8 cellular contexts compared by ENCODE assay signal in genomic region chr17:31549121-31549524, GRCh38.
DNase-seq lines count a peak whose midpoint lies in the region; ATAC-seq and TF ChIP-seq lines count a peak whose summit lies in the region.

No MANE protein-coding gene starts in this region.

- H4K20me1 ChIP-seq in PC-3 (ENCODE audit: low read length): no peaks in the 10 kb centered on the region

- no peaks in the 10 kb centered on the region for H3K79me2 ChIP-seq in PC-3 (ENCODE audit: low read length)

- H3K27me3 ChIP-seq in PC-3 (ENCODE audit: low read length): no peaks in the 10 kb centered on the region
- no peaks in the 10 kb centered on the region for H3K27me3 ChIP-seq in dorsolateral prefrontal cortex
- H3K27me3 ChIP-seq in mucosa of stomach (ENCODE audit: control insufficient read depth, insufficient read depth, low read length): no peaks in the 10 kb centered on the region

- POLR2A ChIA-PET in PC-3 (lab: Charles Lee; ENCODE audit: unreplicated experiment): no interaction called here

- no peaks in the 10 kb centered on the region for H3F3A ChIP-seq in PC-3 (ENCODE audit: low read length, unreplicated experiment)

- intact Hi-C loops in PC-3 (cut with micrococcal nuclease): no loop called here
- intact Hi-C loops in dorsolateral prefrontal cortex (cut with DNase I): no loop called here

- peak overlapping the region; percentile 85 for H2AFZ ChIP-seq in PC-3 (ENCODE audit: low read length)

- no peaks in the 10 kb centered on the region for H3K9me3 ChIP-seq in PC-3 (ENCODE audit: low read length)
- no peaks in the 10 kb centered on the region for H3K9me3 ChIP-seq in mucosa of stomach (ENCODE audit: control insufficient read depth, low read length)

- H3K27ac ChIP-seq in PC-3 (ENCODE audit: low read length) (peak overlapping the region; percentile 20; the same call in 1 of the 2 replicates), dorsolateral prefrontal cortex (peak overlapping the region; percentile 69 to 98 (median 90))

- H3K4me1 ChIP-seq in PC-3 (ENCODE audit: insufficient read depth, low read length) (peaks cover 3% of the 10 kb centered on the region; the same call in 1 of the 2 replicates), mucosa of stomach (ENCODE audit: control insufficient read depth, insufficient read depth, low read length) (peaks cover 6% of the 10 kb centered on the region)

- no peaks in the 10 kb centered on the region for H3K9me2 ChIP-seq in PC-3 (replicated peaks; ENCODE audit: low read length)

- peak overlapping the region; percentile 78 for H3K9ac ChIP-seq in PC-3 (ENCODE audit: low read length)
- H3K9ac ChIP-seq in mucosa of stomach (ENCODE audit: low read length): peak overlapping the region; percentile 80

- BruUV-seq in PC-3 (replicated peaks; lab: Mats Ljungman, UMichigan): no TSS peak

- CTCF ChIA-PET in PC-3 (lab: Charles Lee): no interaction called here

- H3K36me3 ChIP-seq in PC-3 (ENCODE audit: low read depth, low read length) (no peaks in the 10 kb centered on the region), mucosa of stomach (ENCODE audit: control insufficient read depth, insufficient read depth, low read length) (no peaks in the 10 kb centered on the region)

- peak; percentile 69 for DNase-seq in NCI-H146 (lab: John Stamatoyannopoulos, UW)
- no peak for DNase-seq in NCI-H146 treated with DMSO at 0.1 percent for 48 hours (lab: John Stamatoyannopoulos, UW; ENCODE audit: unreplicated experiment)
- DNase-seq in PC-3: no peak
- DNase-seq in dorsolateral prefrontal cortex: peak in 2 of 10 donors; percentile 24 to 33
- no peak for DNase-seq in NCI-H2196 (lab: John Stamatoyannopoulos, UW; ENCODE audit: unreplicated experiment)

- H3K4me2 ChIP-seq in PC-3 (ENCODE audit: low read length): peak overlapping the region; percentile 87

- H3K4me3 ChIP-seq in PC-3 (ENCODE audit: low read length) (peak overlapping the region; percentile 79), dorsolateral prefrontal cortex (peak overlapping the region; percentile 64 to 98 (median 87)), mucosa of stomach (ENCODE audit: low read length) (peak overlapping the region; percentile 63)

- no peak for TF ChIP-seq CTCF in PC-3 (conservative IDR thresholded peaks at IDR 0.05; ENCODE audit: low read depth, low read length)
- peak in 1 of 56 donors; percentile 0 for TF ChIP-seq CTCF in dorsolateral prefrontal cortex (IDR thresholded peaks at IDR 0.05 in 54 of 56, conservative IDR thresholded peaks at IDR 0.05 in 2 of 56; ENCODE audit: low read depth in 1 of 56, partially characterized antibody in 56 of 56)

- ATAC-seq in GM21737 (IDR thresholded peaks at IDR 0.05; ENCODE audit: unreplicated experiment): peak; percentile 14
- peak; percentile 2; the same call in 1 of the 2 replicates for ATAC-seq in PC-3
- no peak for ATAC-seq in HG03280 (IDR thresholded peaks at IDR 0.05; ENCODE audit: unreplicated experiment)
